In the genomic region with DNA sequence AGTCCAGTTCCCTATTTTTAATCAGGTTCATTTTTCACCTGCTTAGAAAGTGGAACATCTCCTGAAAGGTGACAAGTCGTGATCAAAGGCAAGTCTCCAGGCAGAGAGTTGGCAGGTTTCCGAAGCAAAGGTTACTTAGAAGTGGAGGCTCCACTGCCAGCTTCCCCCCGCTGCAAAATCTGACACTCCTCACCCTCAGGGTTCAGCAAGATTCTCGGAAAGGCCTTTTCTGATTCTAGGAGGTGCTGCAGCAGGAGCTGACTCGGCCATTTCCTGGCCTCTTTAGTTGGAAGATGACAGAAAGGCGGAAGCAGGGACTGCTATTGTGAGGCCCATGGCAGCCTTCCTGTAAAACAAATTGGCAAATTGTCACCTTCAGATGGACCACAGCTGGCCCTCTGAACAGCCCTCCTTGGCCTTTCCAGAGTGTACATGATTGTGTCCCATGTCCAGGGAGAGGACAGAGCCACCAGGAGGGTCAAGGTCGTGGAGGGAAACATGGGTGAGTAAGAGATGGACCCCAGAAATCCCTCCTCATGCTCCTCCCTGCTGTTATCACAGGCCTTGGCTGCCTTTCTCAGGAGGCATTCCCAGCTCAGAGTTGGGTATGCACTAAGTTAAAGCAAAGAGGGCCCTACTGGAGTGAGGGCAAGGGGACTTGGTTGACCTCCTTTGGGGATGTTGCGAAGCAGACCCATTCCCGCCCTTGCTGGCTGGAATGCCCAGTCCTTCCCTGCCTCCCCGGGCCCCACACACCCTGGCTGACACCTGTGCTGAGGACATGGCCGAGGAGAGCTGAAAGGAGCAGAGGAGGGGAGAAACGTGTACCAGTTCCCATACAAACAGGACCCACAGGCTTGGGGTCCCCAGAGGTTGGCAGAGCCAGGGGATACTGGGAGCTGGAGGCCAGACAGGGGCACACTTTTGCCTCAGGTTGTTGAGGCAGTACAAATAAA, we compare ENCODE assay signal across 7 cellular contexts.
A peak's percentile ranks its signal among the peaks of the same experiment; 100 is the strongest.
DNase-seq lines count a peak whose midpoint lies in the region; ATAC-seq and TF ChIP-seq lines count a peak whose summit lies in the region.

No MANE protein-coding gene starts in this region.

- peak overlapping the region; percentile 85 for H2AK5ac ChIP-seq in mesenchymal stem cell (ENCODE audit: low read length, severe bottlenecking)

- no peaks in the 10 kb centered on the region for H3K79me2 ChIP-seq in mammary epithelial cell (ENCODE audit: insufficient read depth, low read length)

- DNase-seq in T-helper 22 cell (ENCODE audit: low read depth) (peak; percentile 36), mammary epithelial cell (no peak), mesenchymal stem cell (no peak), LoVo (ENCODE audit: low spot score) (no peak)
- DNase-seq in stimulated activated naive CD4-positive, alpha-beta T cell treated with Interleukin-2 at 50 U/mL for 16 hours (lab: John Stamatoyannopoulos, UW): peak; percentile 53

- ATAC-seq in GM19351 (IDR thresholded peaks at IDR 0.05; ENCODE audit: unreplicated experiment): no peak

- H3K4me3 ChIP-seq in mammary epithelial cell (replicated peaks in 1 of 3; ENCODE audit: insufficient read depth in 1 of 3, low read depth in 2 of 3, low read length in 3 of 3) (no peak overlapping the region), mesenchymal stem cell (ENCODE audit: insufficient read depth in 1 of 2, low read depth in 1 of 2, low read length in 2 of 2) (no peak overlapping the region)

- no peak for TF ChIP-seq CTCF in mammary epithelial cell (conservative IDR thresholded peaks at IDR 0.05 in 1 of 2, IDR thresholded peaks at IDR 0.05 in 1 of 2; ENCODE audit: extremely low read depth in 1 of 2, insufficient read depth in 1 of 2, low read depth in 1 of 2, low read length in 2 of 2)

- peak overlapping the region; percentile 77 for H4K8ac ChIP-seq in mesenchymal stem cell (ENCODE audit: low read length)

- H4K20me1 ChIP-seq in mammary epithelial cell (ENCODE audit: insufficient read depth, low read length): no peaks in the 10 kb centered on the region

- intact Hi-C loops in mammary epithelial cell (cut with micrococcal nuclease): loop anchor here (2.0 kb wide), 2 partner anchors 47 to 287 kb away; no protein-coding TSS in a partner anchor

- H3K14ac ChIP-seq in mesenchymal stem cell (ENCODE audit: low read length in 2 of 2): peak overlapping the region in 1 of 2 experiments; percentile 82

- dilution Hi-C loops in mammary epithelial cell (cut with HindIII; ENCODE audit: low sequenced_read_pairs): no loop called here

- no peak overlapping the region for H2AFZ ChIP-seq in mammary epithelial cell (ENCODE audit: low read depth, low read length)
- H2AFZ ChIP-seq in mesenchymal stem cell (ENCODE audit: low read depth, low read length): no peak overlapping the region

- TF ChIP-seq RAD21 in Ishikawa (IDR thresholded peaks at IDR 0.05; ENCODE audit: low read depth): no peak

- H4K91ac ChIP-seq in mesenchymal stem cell (ENCODE audit: low read length): peak overlapping the region; percentile 98

- no peak; the same call in 1 of the 2 replicates for TF ChIP-seq EP300 in Ishikawa (IDR thresholded peaks at IDR 0.05; ENCODE audit: borderline replicate concordance)

- H3K4me2 ChIP-seq in mammary epithelial cell (ENCODE audit: insufficient read depth, low read depth, low read length) (peak overlapping the region; percentile 74), mesenchymal stem cell (ENCODE audit: low read length, poor library complexity, severe bottlenecking) (no peak overlapping the region)

- peak overlapping the region; percentile 63 for H2BK5ac ChIP-seq in mesenchymal stem cell (ENCODE audit: low read depth, low read length, poor library complexity, severe bottlenecking)

- H3K79me1 ChIP-seq in mesenchymal stem cell (replicated peaks; ENCODE audit: low read length, poor library complexity, severe bottlenecking): no peaks in the 10 kb centered on the region

- H2BK12ac ChIP-seq in mesenchymal stem cell (ENCODE audit: low read length in 2 of 2): peak overlapping the region; percentile 96 to 98

- H3K4ac ChIP-seq in mesenchymal stem cell (ENCODE audit: low read depth in 1 of 2, low read length in 2 of 2): peak overlapping the region; percentile 95 to 97

- no peaks in the 10 kb centered on the region for H3K27me3 ChIP-seq in mammary epithelial cell (ENCODE audit: insufficient read depth, low read length)
- H3K27me3 ChIP-seq in mesenchymal stem cell (ENCODE audit: control insufficient read depth in 1 of 2, insufficient read depth in 1 of 2, low read length in 2 of 2): no peaks in the 10 kb centered on the region

- H3K9ac ChIP-seq in mammary epithelial cell (ENCODE audit: insufficient read depth, low read length): peak overlapping the region; percentile 85
- H3K9ac ChIP-seq in mesenchymal stem cell (ENCODE audit: low read length): peak overlapping the region; percentile 93

- peak overlapping the region; percentile 94 for H2BK120ac ChIP-seq in mesenchymal stem cell (ENCODE audit: low read depth, low read length)

- H3K23ac ChIP-seq in mesenchymal stem cell (ENCODE audit: low read length in 2 of 2): no peak overlapping the region

- BruUV-seq in mammary epithelial cell (replicated peaks; lab: Mats Ljungman, UMichigan): no TSS peak

- peak overlapping the region; percentile 98 for H2BK15ac ChIP-seq in mesenchymal stem cell (ENCODE audit: low read depth, poor library complexity, severe bottlenecking)

- H3K27ac ChIP-seq in mammary epithelial cell (ENCODE audit: insufficient read depth, low read depth, low read length) (peak overlapping the region; percentile 93), mesenchymal stem cell (ENCODE audit: low read length, poor library complexity, severe bottlenecking) (peak overlapping the region; percentile 84)

- CTCF ChIA-PET in mammary epithelial cell (lab: Charles Lee; ENCODE audit: low non-redundant PET): interaction anchor here (0.6 kb wide), 1 partner anchor 121 kb away, joined by 4 read pairs; no protein-coding TSS in a partner anchor

- peaks cover 64% of the 10 kb centered on the region for H3K4me1 ChIP-seq in mammary epithelial cell (ENCODE audit: insufficient read depth, low read length)
- peaks cover 56% of the 10 kb centered on the region for H3K4me1 ChIP-seq in mesenchymal stem cell (ENCODE audit: control insufficient read depth, insufficient read depth, low read depth, low read length)

- 80% methylated on average over 11 of the region's 12 CpGs for WGBS in mammary epithelial cell (ENCODE audit: low coverage, missing lambda C conversion rate)
- 75% methylated on average over 12 of the region's 12 CpGs for WGBS in mesenchymal stem cell

- in situ Hi-C loops in mammary epithelial cell (cut with MboI; ENCODE audit: low sequenced_read_pairs in 2 of 2): loop anchor here (10.0 to 25.0 kb wide), 6 partner anchors 112 to 359 kb away; no protein-coding TSS in a partner anchor

- H3K9me3 ChIP-seq in mammary epithelial cell (replicated peaks; ENCODE audit: insufficient read depth, low read length) (no peaks in the 10 kb centered on the region), mesenchymal stem cell (ENCODE audit: control insufficient read depth, low read length) (no peaks in the 10 kb centered on the region)

- peak overlapping the region; percentile 65 to 99 for H3K18ac ChIP-seq in mesenchymal stem cell (ENCODE audit: low read depth in 1 of 2, low read length in 2 of 2)

- H3K36me3 ChIP-seq in mammary epithelial cell (ENCODE audit: insufficient read depth, low read length) (no peaks in the 10 kb centered on the region), mesenchymal stem cell (ENCODE audit: control insufficient read depth in 1 of 2, insufficient read depth in 2 of 2, low read depth in 1 of 2, low read length in 2 of 2) (no peaks in the 10 kb centered on the region)

TF ChIP-seq in Ishikawa, 13 proteins besides CTCF, POLR2A, EP300 and RAD21:
- TF ChIP-seq CREB1 (IDR thresholded peaks at IDR 0.05; ENCODE audit: low read depth) (no peak), NFIC (IDR thresholded peaks at IDR 0.05) (peak; percentile 62)
TF ChIP-seq in Ishikawa: peak in this region for 1.

Comparison
In these comparisons a context has a peak if more than half of its experiments do, and no peak if none do; other contexts are left out.
1. DNase-seq: peak in T-helper 22 cell (single experiment) and stimulated activated naive CD4-positive, alpha-beta T cell treated with Interleukin-2 at 50 U/mL for 16 hours (single experiment); none in mammary epithelial cell (single experiment), mesenchymal stem cell (single experiment) and LoVo (single experiment).